ENCODE assay signal across 20 cellular contexts in genomic region chr15:65236443-65236842, GRCh38. TPM values are rescaled to one million over a fixed set of nuclear protein-coding genes. Genes with fewer than 3 reads are reported as not detected.
"Had no signal": no experiment of that assay in that cellular context is flagged by ENCODE, and none has a peak within 500 bp of the region (broad histone marks: within the 10 kb centered on the region; RNA-seq: fewer than 3 reads in every experiment).

No MANE protein-coding gene starts in this region.

RNA-seq across cellular contexts. Expression of gene RNU5A-1, which starts 59.4 kb away (rescaled TPM):
- total RNA-seq: naive thymus-derived CD8-positive, alpha-beta T cell; natural killer cell treated with Interleukin-12 subunit alpha and Interleukin-12 subunit beta and Interleukin-15 and Interleukin-18, amount 100 ng/mL, for 72 hours; occipital lobe; osteoblast; ovary; progenitor cell of endocrine pancreas; psoas muscle; renal cortical epithelial cell; right lobe of liver; smooth muscle cell; spleen; suprapubic skin; testis; transverse colon; upper lobe of right lung; urinary bladder; uterus had no signal
- polyA plus RNA-seq: naive thymus-derived CD8-positive, alpha-beta T cell; neural cell; ovary; psoas muscle; right cardiac atrium; smooth muscle cell; spleen; thymus; urinary bladder had no signal
